Comparison of ENCODE assay signal across 33 cellular contexts in genomic region chr4:7464259-7464655, GRCh38. TPM values are rescaled to one million over a fixed set of nuclear protein-coding genes. Genes with fewer than 3 reads are reported as not detected.
"Had no signal": no experiment of that assay in that cellular context is flagged by ENCODE, and none has a peak within 500 bp of the region (broad histone marks: within the 10 kb centered on the region; RNA-seq: fewer than 3 reads in every experiment).

No MANE protein-coding gene starts in this region.

- DNase-seq: activated CD4-positive, alpha-beta T cell treated with anti-CD3 and anti-CD28 coated beads, Interleukin-2, amount 10 ng/mL, durations not matched to agents 24 days and 14 days; activated CD4-positive, alpha-beta T cell treated with anti-CD3 and anti-CD28 coated beads, Interleukin-2, amount 50 U/mL, for 48 hours; activated CD8-positive, alpha-beta T cell treated with anti-CD3 and anti-CD28 coated beads, Interleukin-2, amount 10 ng/mL, durations not matched to agents 7 days and 5 days; activated gamma-delta T cell; activated naive CD4-positive, alpha-beta T cell treated with Interleukin-2 at 50 U/mL for 16 hours; activated naive CD8-positive, alpha-beta T cell treated with anti-CD3 and anti-CD28 coated beads, Interleukin-2, amount 10 ng/mL, durations not matched to agents 7 days and 5 days; activated T-cell treated with anti-CD3 and anti-CD28 coated beads, Interleukin-2, amount 50 U/mL, for 24 hours; body of pancreas; cerebellar nuclear complex; MM.1S; MV-4-11; NCI-H1092; NCI-H1436 treated with DMSO at 0.1 percent for 48 hours; NCI-H1694 treated with DMSO at 0.1 percent for 48 hours; NCI-H2029; NCI-H2171; NCI-H510A; NCI-H526; NCI-H748 treated with DMSO at 0.1 percent for 48 hours; NK-92 treated with Interleukin-12 subunit alpha and Interleukin-12 subunit beta, amount 100 ng/mL, for 24 hours; OCI-M1; SHP77 treated with DMSO at 0.1 percent for 48 hours; T1000; WERI-Rb-1 had no signal

- H3K9me3 Mint-ChIP-seq: activated CD4-positive, alpha-beta T cell treated with anti-CD3 and anti-CD28 coated beads, Interleukin-2, amount 10 ng/mL, durations not matched to agents 24 days and 14 days; activated naive CD4-positive, alpha-beta T cell treated with anti-CD3 and anti-CD28 coated beads, Interleukin-2, amount 50 U/mL, for 24 hours; activated naive CD8-positive, alpha-beta T cell treated with anti-CD3 and anti-CD28 coated beads, Interleukin-2, amount 10 ng/mL, durations not matched to agents 7 days and 5 days; activated T-helper 2 cell treated with anti-CD3 and anti-CD28 coated beads, Interferon-gamma antibody, Interleukin-2, Interleukin-4, amounts not matched to agents 10 μg/mL and 5 μg/mL and 100 μg/mL, durations not matched to agents 14 hours and 24 hours and 36 hours had no signal

- H3K27ac Mint-ChIP-seq: activated CD4-positive, alpha-beta T cell treated with anti-CD3 and anti-CD28 coated beads, Interleukin-2, amount 10 ng/mL, durations not matched to agents 24 days and 14 days; activated CD8-positive, alpha-beta T cell treated with anti-CD3 and anti-CD28 coated beads, Interleukin-2, amount 10 ng/mL, durations not matched to agents 7 days and 5 days; activated naive CD4-positive, alpha-beta T cell treated with anti-CD3 and anti-CD28 coated beads, Interleukin-2, amount 50 U/mL, for 24 hours; activated naive CD8-positive, alpha-beta T cell treated with anti-CD3 and anti-CD28 coated beads, Interleukin-2, amount 10 ng/mL, durations not matched to agents 7 days and 5 days; activated T-cell treated with anti-CD3 and anti-CD28 coated beads, Interleukin-2, amount 50 U/mL, for 24 hours; activated T-helper 2 cell treated with anti-CD3 and anti-CD28 coated beads, Interferon-gamma antibody, Interleukin-2, Interleukin-4, amounts not matched to agents 10 μg/mL and 5 μg/mL and 100 μg/mL, durations not matched to agents 14 hours and 24 hours and 36 hours had no signal

- H3K27me3 Mint-ChIP-seq: activated CD4-positive, alpha-beta T cell treated with anti-CD3 and anti-CD28 coated beads, Interleukin-2, amount 10 ng/mL, durations not matched to agents 24 days and 14 days; activated naive CD4-positive, alpha-beta T cell treated with anti-CD3 and anti-CD28 coated beads, Interleukin-2, amount 50 U/mL, for 24 hours; activated naive CD8-positive, alpha-beta T cell treated with anti-CD3 and anti-CD28 coated beads, Interleukin-2, amount 10 ng/mL, durations not matched to agents 7 days and 5 days had no signal

- H3K27ac ChIP-seq: body of pancreas, breast epithelium, KMS-11, WERI-Rb-1 had no signal

- ATAC-seq: activated CD8-positive, alpha-beta T cell treated with anti-CD3 and anti-CD28 coated beads, Interleukin-2, amount 10 ng/mL, durations not matched to agents 7 days and 5 days had no signal

- H3K4me1 Mint-ChIP-seq: activated CD4-positive, alpha-beta T cell treated with anti-CD3 and anti-CD28 coated beads, Interleukin-2, amount 10 ng/mL, durations not matched to agents 24 days and 14 days; activated naive CD4-positive, alpha-beta T cell treated with anti-CD3 and anti-CD28 coated beads, Interleukin-2, amount 50 U/mL, for 24 hours; activated naive CD8-positive, alpha-beta T cell treated with anti-CD3 and anti-CD28 coated beads, Interleukin-2, amount 10 ng/mL, durations not matched to agents 7 days and 5 days had no signal

- H3K4me3 Mint-ChIP-seq: activated CD4-positive, alpha-beta T cell treated with anti-CD3 and anti-CD28 coated beads, Interleukin-2, amount 10 ng/mL, durations not matched to agents 24 days and 14 days; activated CD8-positive, alpha-beta T cell treated with anti-CD3 and anti-CD28 coated beads, Interleukin-2, amount 10 ng/mL, durations not matched to agents 7 days and 5 days; activated naive CD4-positive, alpha-beta T cell treated with anti-CD3 and anti-CD28 coated beads, Interleukin-2, amount 50 U/mL, for 24 hours; activated naive CD8-positive, alpha-beta T cell treated with anti-CD3 and anti-CD28 coated beads, Interleukin-2, amount 10 ng/mL, durations not matched to agents 7 days and 5 days; activated T-cell treated with anti-CD3 and anti-CD28 coated beads, Interleukin-2, amount 50 U/mL, for 24 hours had no signal

- H3K4me3 ChIP-seq: body of pancreas, breast epithelium had no signal

- H3K36me3 ChIP-seq: breast epithelium, WERI-Rb-1 had no signal

- H3K4me1 ChIP-seq: breast epithelium had no signal

- H3K36me3 Mint-ChIP-seq: activated naive CD4-positive, alpha-beta T cell treated with anti-CD3 and anti-CD28 coated beads, Interleukin-2, amount 50 U/mL, for 24 hours; activated naive CD8-positive, alpha-beta T cell treated with anti-CD3 and anti-CD28 coated beads, Interleukin-2, amount 10 ng/mL, durations not matched to agents 7 days and 5 days had no signal

RNA-seq across cellular contexts. Expression of gene PSAPL1, which starts 29.5 kb away (rescaled TPM):
- total RNA-seq: activated CD4-positive, alpha-beta T cell treated with anti-CD3 and anti-CD28 coated beads, Interleukin-2, amount 10 ng/mL, durations not matched to agents 24 days and 14 days; activated CD8-positive, alpha-beta T cell treated with anti-CD3 and anti-CD28 coated beads, Interleukin-2, amount 10 ng/mL, durations not matched to agents 7 days and 5 days; activated naive CD8-positive, alpha-beta T cell treated with anti-CD3 and anti-CD28 coated beads, Interleukin-2, amount 10 ng/mL, durations not matched to agents 7 days and 5 days; activated T-helper 2 cell treated with anti-CD3 and anti-CD28 coated beads, Interferon-gamma antibody, Interleukin-2, Interleukin-4, amounts not matched to agents 10 μg/mL and 5 μg/mL and 100 μg/mL, durations not matched to agents 14 hours and 24 hours and 36 hours; astrocyte; LHCN-M2; SK-MEL-5; T-helper 1 cell treated with Interleukin-12 subunit alpha and Interleukin-12 subunit beta and Interleukin-4 antibody, amounts not matched to agents 30 ng/mL and 1 ng/mL, for 36 hours; T-helper 2 cell treated with Interferon-gamma antibody and Interleukin-4, amounts not matched to agents 100 ng/mL and 5 ng/mL, for 36 hours had no signal
